In the genomic region with DNA sequence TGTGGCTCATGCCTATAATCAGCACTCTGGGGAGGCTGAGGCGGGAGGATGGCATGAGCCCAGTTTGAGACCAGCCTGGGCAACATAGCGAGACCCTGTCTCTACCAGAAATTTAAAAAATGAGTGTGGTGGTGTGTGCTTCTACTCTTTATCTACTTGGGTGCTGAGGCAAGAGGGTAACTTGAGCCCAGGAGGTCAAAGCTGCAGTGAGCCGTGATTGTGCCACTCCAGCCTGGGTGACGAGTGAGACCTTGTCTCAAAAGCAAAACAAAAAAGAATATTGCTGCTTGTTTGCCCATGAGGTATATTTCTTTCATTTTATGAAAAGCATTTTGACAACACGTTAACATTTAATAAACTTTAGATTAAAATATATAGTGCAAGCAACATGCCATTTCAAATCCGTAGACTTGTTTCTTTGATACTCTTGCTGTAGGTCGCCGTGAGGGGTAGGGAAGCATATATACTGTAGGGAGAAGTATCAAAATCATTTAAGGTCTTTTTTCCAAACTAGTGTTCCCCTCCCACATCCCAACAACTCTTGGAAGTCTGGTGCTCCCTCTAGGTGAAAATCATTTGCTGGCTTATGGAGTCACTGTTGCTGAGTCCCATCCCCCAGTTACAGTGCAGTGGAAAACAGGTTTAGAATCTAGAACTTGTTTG, we compare ENCODE assay signal across 24 cellular contexts.
"Had no signal": no experiment of that assay in that cellular context is flagged by ENCODE, and none has a peak within 500 bp of the region (broad histone marks: within the 10 kb centered on the region; RNA-seq: fewer than 3 reads in every experiment).

No MANE protein-coding gene starts in this region.

- H3K4me2 ChIP-seq: hepatocyte had no signal

- H3K27me3 ChIP-seq: esophagus squamous epithelium, hepatocyte, sigmoid colon, testis, transverse colon had no signal

- DNase-seq: effector memory CD4-positive, alpha-beta T cell; esophagus squamous epithelium; foreskin fibroblast; head of caudate nucleus; left colon; left ventricle myocardium superior; mesenchymal stem cell; midbrain; occipital lobe; retina; sigmoid colon; stimulated activated CD4-positive, alpha-beta T cell treated with anti-CD3 and anti-CD28 coated beads, Interleukin-2, amount 100 ng/mL, for 24 hours; stimulated activated CD4-positive, alpha-beta T cell treated with anti-CD3 and anti-CD28 coated beads, Interleukin-4, amount 100 ng/mL, for 4 hours; stimulated activated naive B cell treated with anti-CD40 and anti-IgM and Interleukin-4, amounts not matched to agents 10 μg/mL and 1 μg/mL and 100 μg/mL, for 72 hours; stimulated activated naive CD8-positive, alpha-beta T cell treated with anti-CD3 and anti-CD28 coated beads, Interleukin-15, amount 100 ng/mL, for 72 hours; testis; transverse colon had no signal

- H2AFZ ChIP-seq: hepatocyte, parathyroid adenoma had no signal

- H3K27ac ChIP-seq: epithelial cell of prostate, esophagus squamous epithelium, hepatocyte, parathyroid adenoma, prostate gland, sigmoid colon, skin epidermis, testis, transverse colon had no signal

- H3K9ac ChIP-seq: parathyroid adenoma had no signal

- H3K9me3 ChIP-seq: esophagus squamous epithelium, prostate gland, sigmoid colon, testis, transverse colon had no signal

- ATAC-seq: left colon; left ventricle myocardium superior; stimulated activated naive B cell treated with anti-CD40 and anti-IgM and Interleukin-4, amounts not matched to agents 10 μg/mL and 1 μg/mL and 100 μg/mL, for 72 hours; stimulated activated naive CD8-positive, alpha-beta T cell treated with anti-CD3 and anti-CD28 coated beads, Interleukin-15, amount 100 ng/mL, for 72 hours had no signal

- H3K4me1 ChIP-seq: prostate gland, testis had no signal

- H3K36me3 ChIP-seq: prostate gland had no signal

- H3K4me3 ChIP-seq: esophagus squamous epithelium, hepatocyte, lung, prostate gland, sigmoid colon, skin epidermis, testis, transverse colon had no signal

- H3K27ac Mint-ChIP-seq: nephron; stimulated activated naive B cell treated with anti-CD40 and anti-IgM and Interleukin-4, amounts not matched to agents 10 μg/mL and 1 μg/mL and 100 μg/mL, for 72 hours; stimulated activated naive CD8-positive, alpha-beta T cell treated with anti-CD3 and anti-CD28 coated beads, Interleukin-15, amount 100 ng/mL, for 72 hours had no signal

- H3K27me3 Mint-ChIP-seq: stimulated activated naive B cell treated with anti-CD40 and anti-IgM and Interleukin-4, amounts not matched to agents 10 μg/mL and 1 μg/mL and 100 μg/mL, for 72 hours; stimulated activated naive CD8-positive, alpha-beta T cell treated with anti-CD3 and anti-CD28 coated beads, Interleukin-15, amount 100 ng/mL, for 72 hours had no signal

- H3K4me1 Mint-ChIP-seq: stimulated activated naive CD8-positive, alpha-beta T cell treated with anti-CD3 and anti-CD28 coated beads, Interleukin-15, amount 100 ng/mL, for 72 hours had no signal

- H3K79me2 ChIP-seq: hepatocyte, parathyroid adenoma had no signal

- H3K4me3 Mint-ChIP-seq: nephron; stimulated activated naive B cell treated with anti-CD40 and anti-IgM and Interleukin-4, amounts not matched to agents 10 μg/mL and 1 μg/mL and 100 μg/mL, for 72 hours; stimulated activated naive CD8-positive, alpha-beta T cell treated with anti-CD3 and anti-CD28 coated beads, Interleukin-15, amount 100 ng/mL, for 72 hours had no signal
